8 cellular contexts compared by ENCODE assay signal in the genomic region with DNA sequence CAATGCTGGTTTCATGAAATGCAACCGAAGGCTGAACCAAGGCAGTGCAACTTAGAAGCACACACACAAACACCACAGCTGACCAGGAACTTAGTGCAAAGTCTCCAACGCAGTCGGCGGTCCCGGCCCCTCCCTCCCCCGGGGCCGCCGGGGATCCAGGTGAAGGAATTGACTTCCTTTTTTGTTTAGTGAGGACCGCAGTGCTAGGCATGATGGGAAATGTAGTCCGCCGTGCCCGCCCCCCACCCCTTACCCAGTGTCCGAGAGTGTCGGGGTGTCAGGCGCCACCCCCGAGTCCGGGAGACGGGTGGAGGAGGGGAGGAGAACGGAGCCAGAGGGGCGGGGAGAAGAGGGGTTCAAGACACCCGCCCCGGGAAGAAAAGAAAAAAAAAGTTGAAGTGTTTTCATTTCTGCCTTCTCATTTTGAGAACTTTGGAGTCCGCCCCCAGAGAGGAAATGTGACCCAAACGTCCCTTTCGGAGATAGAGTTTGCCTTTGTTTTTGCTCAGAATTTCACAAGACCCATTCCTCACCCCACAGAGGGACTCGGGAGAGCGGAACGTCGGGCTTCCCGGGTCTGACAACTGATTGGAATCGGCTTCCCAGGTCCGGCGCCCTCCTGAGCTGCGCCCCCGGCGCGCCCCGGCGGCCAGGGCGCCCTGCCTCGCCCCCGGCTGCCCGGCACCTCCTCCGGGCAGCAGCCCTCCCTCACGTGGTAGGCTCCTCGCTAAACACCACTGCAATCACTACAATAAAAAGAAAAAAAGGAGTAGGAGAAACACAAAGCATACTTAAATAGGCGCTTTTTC. TPM values are rescaled to one million over a fixed set of nuclear protein-coding genes. Genes with fewer than 3 reads are reported as not detected.
DNase-seq lines count a peak whose midpoint lies in the region; ATAC-seq and TF ChIP-seq lines count a peak whose summit lies in the region.

No MANE protein-coding gene starts in this region.

- H3K36me3 ChIP-seq in right atrium auricular region (no peaks in the 10 kb centered on the region), trophoblast cell (ENCODE audit: control insufficient read depth in 1 of 2, insufficient read depth in 2 of 2, low read length in 2 of 2) (peaks cover 0 to 6% of the 10 kb centered on the region in 2 experiments)

- no peak overlapping the region for H3K23ac ChIP-seq in trophoblast cell (ENCODE audit: low read length)

- peak overlapping the region; percentile 77 for H3K18ac ChIP-seq in trophoblast cell (ENCODE audit: low read length)

- H2AFZ ChIP-seq in trophoblast cell (ENCODE audit: insufficient read depth, low read length, poor library complexity) = no peak overlapping the region

- peak overlapping the region; percentile 72 for H3K4ac ChIP-seq in trophoblast cell (ENCODE audit: low read depth, low read length)

- H3K79me2 ChIP-seq in trophoblast cell (ENCODE audit: control insufficient read depth, insufficient read depth, low read length, poor library complexity) = peaks cover 25% of the 10 kb centered on the region

- H3K4me1 ChIP-seq in right atrium auricular region (peaks cover 0 to 46% of the 10 kb centered on the region in 2 donors), trophoblast cell (ENCODE audit: control insufficient read depth in 1 of 2, insufficient read depth in 2 of 2, low read length in 2 of 2) (peaks cover 14 to 33% of the 10 kb centered on the region in 2 experiments)

- peak overlapping the region; percentile 42 for H2AK5ac ChIP-seq in trophoblast cell (ENCODE audit: low read length)

- H3K27me3 ChIP-seq in right atrium auricular region (no peaks in the 10 kb centered on the region), trophoblast cell (ENCODE audit: insufficient read depth, low read length) (no peaks in the 10 kb centered on the region)

- H4K8ac ChIP-seq in trophoblast cell (ENCODE audit: low read depth, low read length) = peak overlapping the region; percentile 63

- peak overlapping the region; percentile 91 for H3K14ac ChIP-seq in trophoblast cell (ENCODE audit: low read length)

- DNase-seq in GDM1 (lab: John Stamatoyannopoulos, UW) (peak; percentile 77), Kasumi-1 (lab: John Stamatoyannopoulos, UW) (peak; percentile 86 to 97), SKM-1 treated with dmso at 0.1 percent for 144 hours (lab: John Stamatoyannopoulos, UW; ENCODE audit: unreplicated experiment) (peak; percentile 83), astrocyte of the hippocampus (ENCODE audit: low read depth, low spot score) (peak; percentile 93), right atrium auricular region (ENCODE audit: low spot score) (peak; percentile 86), trophoblast cell (peak; percentile 93 to 94)

- H4K91ac ChIP-seq in trophoblast cell (ENCODE audit: low read depth, low read length) = peak overlapping the region; percentile 84

- H2BK5ac ChIP-seq in trophoblast cell (ENCODE audit: low read depth, low read length, poor library complexity) = peak overlapping the region; percentile 93

- peak overlapping the region; percentile 93 for H3K9ac ChIP-seq in trophoblast cell (ENCODE audit: low read length)

- H2BK120ac ChIP-seq in trophoblast cell (ENCODE audit: insufficient read depth, low read length, poor library complexity) = peak overlapping the region; percentile 70

- H3K27ac ChIP-seq in right atrium auricular region (peak overlapping the region; percentile 94 to 96), trophoblast cell (ENCODE audit: low read depth, low read length) (peak overlapping the region; percentile 99)

- TF ChIP-seq CTCF in right atrium auricular region (IDR thresholded peaks at IDR 0.05) = no peak

- H3K79me1 ChIP-seq in trophoblast cell (ENCODE audit: low read length) = peaks cover 39% of the 10 kb centered on the region

- H3K9me3 ChIP-seq in right atrium auricular region (no peaks in the 10 kb centered on the region), trophoblast cell (ENCODE audit: insufficient read depth, low read depth, low read length) (no peaks in the 10 kb centered on the region)

- H2BK12ac ChIP-seq in trophoblast cell (ENCODE audit: low read length) = no peak overlapping the region

- H4K12ac ChIP-seq in trophoblast cell (ENCODE audit: low read depth, low read length) = peak overlapping the region; percentile 65

- ATAC-seq in GM21529 (IDR thresholded peaks at IDR 0.05; ENCODE audit: unreplicated experiment) (no peak), HG02678 (IDR thresholded peaks at IDR 0.05; ENCODE audit: unreplicated experiment) (no peak)

- peak overlapping the region; percentile 84 for H3K4me2 ChIP-seq in trophoblast cell (ENCODE audit: low read length)

- H3K4me3 ChIP-seq in right atrium auricular region (peak overlapping the region; percentile 63 to 77), trophoblast cell (ENCODE audit: low read depth, low read length) (peak overlapping the region; percentile 99)

- WGBS in trophoblast cell (ENCODE audit: extremely low coverage, insufficient coverage, insufficient read length) = no CpG with 5 or more reads among the region's 47 CpGs

RNA-seq across cellular contexts. Expression of a gene that starts 2.0 kb away (rescaled TPM):
- total RNA-seq in right atrium auricular region = 10 to 100 TPM in 1 of 2 donors, 1 to 10 TPM in 1; 5.5 to 11.6 TPM
- 63.3 and 64.2 TPM in 2 replicates for polyA plus RNA-seq in trophoblast cell (2013)
